In the genomic region with DNA sequence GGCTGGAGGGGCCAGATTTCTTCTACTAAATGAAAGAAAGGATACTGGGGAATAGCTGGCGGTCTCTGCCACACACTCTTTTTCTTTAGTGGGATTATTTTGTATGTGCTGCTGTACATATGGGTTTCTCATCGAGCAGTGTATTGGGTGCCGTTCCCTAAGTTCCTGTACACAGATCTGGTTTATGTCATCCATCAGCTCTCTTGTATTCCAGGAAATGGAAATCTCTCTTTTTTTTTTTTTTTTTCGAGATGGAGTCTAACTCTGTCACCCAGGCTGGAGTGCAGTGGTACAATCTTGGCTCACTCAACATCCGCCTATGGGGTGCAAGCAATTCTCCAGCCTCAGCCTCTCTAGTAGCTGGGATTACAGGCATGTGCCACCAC, we compare ENCODE assay signal across 20 cellular contexts. TPM values are rescaled to one million over a fixed set of nuclear protein-coding genes. Genes with fewer than 3 reads are reported as not detected.
DNase-seq lines count a peak whose midpoint lies in the region; ATAC-seq and TF ChIP-seq lines count a peak whose summit lies in the region.
"Had no signal": no experiment of that assay in that cellular context is flagged by ENCODE, and none has a peak within 500 bp of the region (broad histone marks: within the 10 kb centered on the region; RNA-seq: fewer than 3 reads in every experiment).

No MANE protein-coding gene starts in this region.

- in situ Hi-C loops in Panc1 (cut with HindIII; ENCODE audit: low pct_unique_long_range_greater_than_20kb, low sequenced_read_pairs), result no loop called here

- ATAC-seq in left ventricle myocardium superior (peak; percentile 31), Panc1 (peak; percentile 59), right lobe of liver (peak; percentile 8 to 40 (median 24)), aorta (ENCODE audit: low FRiP score) (no peak)
- ATAC-seq: A549 had no signal

- no peak for TF ChIP-seq POLR2A in right lobe of liver (IDR thresholded peaks at IDR 0.05)

- CTCF ChIA-PET in Panc1 (lab: Charles Lee), result interaction anchor here (0.6 kb wide), 2 partner anchors 27 to 360 kb away, joined by 3 to 6 read pairs; partner anchors contain the start of gene NID1

- no peak for TF ChIP-seq CTCF in Panc1 (IDR thresholded peaks at IDR 0.05)
- no peak for TF ChIP-seq CTCF in right lobe of liver (IDR thresholded peaks at IDR 0.05)

- intact Hi-C loops in left ventricle myocardium superior (cut with micrococcal nuclease), result no loop called here
- intact Hi-C loops in cardiac septum (cut with DNase I), result no loop called here
- intact Hi-C loops in Panc1 (cut with micrococcal nuclease; ENCODE audit: unreplicated experiment), result no loop called here
- intact Hi-C loops in right lobe of liver (cut with DNase I), result no loop called here
- intact Hi-C loops in aorta (cut with DNase I), result no loop called here

- H3K4me1 ChIP-seq in Panc1 (ENCODE audit: control insufficient read depth, insufficient read depth, low read length) (no peaks in the 10 kb centered on the region), right lobe of liver (no peaks in the 10 kb centered on the region), aorta (ENCODE audit: control insufficient read depth in 1 of 2, insufficient read depth in 2 of 2, low read length in 2 of 2) (no peaks in the 10 kb centered on the region)
- H3K4me1 ChIP-seq: A549, BE2C had no signal

- no peaks in the 10 kb centered on the region for H3K36me3 ChIP-seq in Panc1 (ENCODE audit: control insufficient read depth, insufficient read depth, low read length)
- no peaks in the 10 kb centered on the region for H3K36me3 ChIP-seq in right lobe of liver
- no peaks in the 10 kb centered on the region for H3K36me3 ChIP-seq in aorta (ENCODE audit: control insufficient read depth in 1 of 2, insufficient read depth in 2 of 2, low read length in 1 of 2)
- H3K36me3 ChIP-seq: BE2C, SJSA1 had no signal

- H3K27me3 ChIP-seq in Panc1 (ENCODE audit: control insufficient read depth, insufficient read depth, low read length) (no peaks in the 10 kb centered on the region), right lobe of liver (no peaks in the 10 kb centered on the region), aorta (ENCODE audit: control insufficient read depth in 1 of 2, insufficient read depth in 2 of 2, low read length in 1 of 2) (no peaks in the 10 kb centered on the region)
- H3K27me3 ChIP-seq: BE2C, SJSA1 had no signal

- H3K4me3 ChIP-seq in Panc1 (ENCODE audit: low read depth in 2 of 2, low read length in 2 of 2) (no peak overlapping the region), right lobe of liver (no peak overlapping the region), aorta (ENCODE audit: low read length in 2 of 2) (no peak overlapping the region)
- H3K4me3 ChIP-seq: A549, PC-9, SJSA1 had no signal

- 68% methylated on average over 4 of the region's 5 CpGs for WGBS in right lobe of liver (ENCODE audit: insufficient coverage, low coverage, low lambda C conversion rate, missing lambda C conversion rate)
- WGBS in aorta, 2 donors, result 64 to 67% methylated on average over 5 of the region's 5 CpGs

- DNase-seq in left ventricle myocardium superior (no peak), cardiac septum (ENCODE audit: low spot score) (no peak), Panc1 (ENCODE audit: low read depth, low spot score) (no peak), right lobe of liver (no peak), aorta (no peak), amygdala (lab: John Stamatoyannopoulos, UW) (no peak)
- no peak for DNase-seq in activated naive CD4-positive, alpha-beta T cell (lab: John Stamatoyannopoulos, UW)
- DNase-seq: BE2C; CD4-positive, CD25-positive, alpha-beta regulatory T cell; DMS79 treated with DMSO at 0.1 percent for 48 hours; H7; KG1; NCI-H1092 treated with DMSO at 0.1 percent for 48 hours; NCI-H146; NCI-H2029; NCI-H2227 treated with DMSO at 0.1 percent for 48 hours; NCI-H748 treated with DMSO at 0.1 percent for 48 hours; PC-9 had no signal

- BruUV-seq in Panc1 (replicated peaks; lab: Mats Ljungman, UMichigan), result no TSS peak

- H3K9me3 ChIP-seq in Panc1 (ENCODE audit: control insufficient read depth, insufficient read depth, low read depth, low read length) (peaks cover 12% of the 10 kb centered on the region; the same call in 1 of the 2 replicates), right lobe of liver (no peaks in the 10 kb centered on the region), aorta (ENCODE audit: control insufficient read depth, low read length) (peaks cover 2% of the 10 kb centered on the region)
- H3K9me3 ChIP-seq: BE2C had no signal

- no peak overlapping the region for H3K27ac ChIP-seq in Panc1 (ENCODE audit: low read length)
- peak overlapping the region; percentile 20 to 40 (median 33) for H3K27ac ChIP-seq in right lobe of liver
- no peak overlapping the region for H3K27ac ChIP-seq in aorta (ENCODE audit: low read depth in 1 of 2, low read length in 2 of 2)
- H3K27ac ChIP-seq: A549, PC-9, SJSA1 had no signal

- POLR2A ChIA-PET in Panc1 (lab: Charles Lee), result interaction anchor here (0.6 kb wide), 1 partner anchor 1402 kb away, joined by 6 read pairs; no protein-coding TSS in a partner anchor

RNA-seq across cellular contexts. Expression of gene NID1, which starts 27.0 kb away (rescaled TPM):
- 47.6 TPM for total RNA-seq in left ventricle myocardium superior
- 42.1 TPM for total RNA-seq in cardiac septum
- 89.3 TPM for total RNA-seq in Panc1 (2021; ENCODE audit: unreplicated experiment)
- polyA plus RNA-seq in Panc1 (2012; ENCODE audit: insufficient read length), result 83.4 TPM
- total RNA-seq in right lobe of liver, result 10 to 100 TPM; 45.7 to 67.1 (median 59.1) TPM
- total RNA-seq in aorta, result 10 to 100 TPM; 63.3 to 69.5 TPM
- 10 to 100 TPM; 11.0 to 57.5 TPM for polyA plus RNA-seq in aorta
- total RNA-seq: PC-9 had no signal
- polyA plus RNA-seq: CD4-positive, CD25-positive, alpha-beta regulatory T cell had no signal

RNA-seq across cellular contexts. Expression of gene GPR137B, which starts 50.4 kb away (rescaled TPM):
- total RNA-seq in left ventricle myocardium superior, result 31.6 TPM
- total RNA-seq in cardiac septum, result 44.6 TPM
- total RNA-seq in Panc1 (2021; ENCODE audit: unreplicated experiment), result 25.3 TPM
- 31.1 TPM for polyA plus RNA-seq in Panc1 (2012; ENCODE audit: insufficient read length)
- 10 to 100 TPM in 2 of 6 experiments, 1 to 10 TPM in 4; 4.3 to 22.2 (median 7.6) TPM for total RNA-seq in right lobe of liver
- total RNA-seq in aorta, result 10 to 100 TPM; 19.2 to 21.3 TPM
- polyA plus RNA-seq in aorta, result 10 to 100 TPM; 15.4 to 19.8 TPM
- total RNA-seq: PC-9 had no signal

Comparison
In these comparisons a context has a peak if more than half of its experiments do, and no peak if none do; other contexts are left out.
1. H3K27ac ChIP-seq: peak in right lobe of liver (3 of 3); none in Panc1 (single experiment) and aorta (0 of 2).